ENCODE assay signal across 5 cellular contexts in the genomic region with DNA sequence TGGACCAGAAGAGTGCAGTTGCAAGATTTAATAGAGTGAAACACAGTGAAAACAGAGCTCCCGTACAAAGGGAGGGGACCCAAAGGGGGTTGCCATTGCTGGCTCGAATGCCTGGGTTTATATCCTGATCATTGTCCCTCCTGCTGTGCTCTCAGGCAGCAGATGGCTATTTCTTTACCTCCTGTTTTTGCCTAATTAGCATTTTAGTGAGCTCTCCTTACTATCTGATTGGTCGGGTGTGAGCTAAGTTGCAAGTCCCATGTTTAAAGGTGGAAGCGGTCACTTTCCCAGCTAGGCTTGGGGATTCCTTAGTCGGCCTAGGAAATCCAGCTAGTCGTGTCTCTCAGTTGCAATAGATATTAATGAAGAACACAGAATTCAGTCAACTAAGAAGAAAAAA. TPM values are rescaled to one million over a fixed set of nuclear protein-coding genes. Genes with fewer than 3 reads are reported as not detected.
"Had no signal": no experiment of that assay in that cellular context is flagged by ENCODE, and none has a peak within 500 bp of the region (broad histone marks: within the 10 kb centered on the region; RNA-seq: fewer than 3 reads in every experiment).

No MANE protein-coding gene starts in this region.

RNA-seq across cellular contexts. Expression of a gene that starts 5.6 kb away (rescaled TPM):
- total RNA-seq: activated naive CD8-positive, alpha-beta T cell treated with anti-CD3 and anti-CD28 coated beads, Interleukin-2, amount 10 ng/mL, durations not matched to agents 7 days and 5 days; activated T-helper 1 cell treated with anti-CD3 and anti-CD28 coated beads, Interleukin-12 subunit alpha, Interleukin-12 subunit beta, Interleukin-2, Interleukin-4 antibody, amounts not matched to agents 30 ng/mL and 10 ng/mL and 1 ng/mL, durations not matched to agents 14 hours and 24 hours and 36 hours; activated T-helper 2 cell treated with anti-CD3 and anti-CD28 coated beads, Interferon-gamma antibody, Interleukin-2, Interleukin-4, amounts not matched to agents 10 μg/mL and 5 μg/mL and 100 μg/mL, durations not matched to agents 14 hours and 24 hours and 36 hours; ascending aorta; astrocyte had no signal
